ENCODE assay signal across 1 cellular context in genomic region chr14:51462182-51462581, GRCh38.
TF ChIP-seq lines count a peak whose summit lies in the region.

No MANE protein-coding gene starts in this region.

TF ChIP-seq in GM23338, 12 proteins besides CTCF, POLR2A, EP300 and RAD21 (continued from another document):
- TF ChIP-seq ZNF462 (CRISPR knock-in tag; IDR thresholded peaks at IDR 0.05) (no peak), EZH2 (IDR thresholded peaks at IDR 0.05; ENCODE audit: low read depth, unreplicated experiment) (no peak)
